ENCODE assay signal across 18 cellular contexts in the genomic region with DNA sequence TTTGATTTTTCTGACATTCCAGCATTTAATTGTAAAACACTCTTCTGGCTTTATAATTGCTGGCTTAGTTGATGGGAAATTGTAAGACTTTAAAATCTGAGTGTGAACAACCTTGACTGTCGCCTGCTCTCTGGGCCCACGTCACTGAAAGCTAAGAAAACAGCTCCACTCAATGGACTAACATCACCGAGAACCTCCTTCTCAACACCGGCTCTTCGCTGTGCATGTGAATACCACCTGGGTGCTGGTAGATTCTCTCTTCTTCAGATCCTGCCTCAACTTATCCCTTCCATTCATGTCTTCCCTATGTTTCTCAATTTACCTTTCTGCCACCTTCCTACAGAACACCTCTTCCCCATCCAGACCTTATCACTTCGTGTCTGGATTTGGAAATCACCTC.
"Had no signal": no experiment of that assay in that cellular context is flagged by ENCODE, and none has a peak within 500 bp of the region (broad histone marks: within the 10 kb centered on the region; RNA-seq: fewer than 3 reads in every experiment).

No MANE protein-coding gene starts in this region.

- ATAC-seq: left ventricle myocardium superior had no signal

- H3K27me3 ChIP-seq: cardiac muscle cell, colonic mucosa, ovary, stomach, uterus had no signal

- H3K4me1 ChIP-seq: colonic mucosa, stomach, uterus had no signal

- H3K27ac ChIP-seq: cardiac muscle cell, colonic mucosa, ovary, stomach, thoracic aorta had no signal

- H3K9me3 ChIP-seq: colonic mucosa, ovary, stomach, thoracic aorta, uterus had no signal

- DNase-seq: activated CD4-positive, alpha-beta T cell treated with anti-CD3 and anti-CD28 coated beads, Interleukin-2, amount 50 U/mL, for 4 hours; activated CD4-positive, CD25-positive, alpha-beta regulatory T cell; activated naive CD4-positive, alpha-beta T cell treated with anti-CD3 and anti-CD28 coated beads, Interleukin-2, amount 50 U/mL, for 16 hours; activated T-cell treated with anti-CD3 and anti-CD28 coated beads for 4 hours; colonic mucosa; islet precursor cell; left ventricle myocardium superior; mesenchymal stem cell; ovary; stimulated activated CD4-positive, alpha-beta T cell treated with anti-CD3 and anti-CD28 coated beads, Interleukin-1b, Interleukin-23, amount 100 ng/mL, for 48 hours; stomach; uterus had no signal

- H3K9me3 Mint-ChIP-seq: neural crest cell had no signal

- H3K27ac Mint-ChIP-seq: activated T-helper 2 cell treated with anti-CD3 and anti-CD28 coated beads, Interferon-gamma antibody, Interleukin-2, Interleukin-4, amounts not matched to agents 10 μg/mL and 5 μg/mL and 100 μg/mL, durations not matched to agents 14 hours and 24 hours and 36 hours had no signal

- H3K4me3 ChIP-seq: cardiac muscle cell, colonic mucosa, ovary, stomach, thoracic aorta, uterus had no signal

- FAIRE-seq: endometrium, TTC549 had no signal

- H3K36me3 ChIP-seq: cardiac muscle cell, colonic mucosa, ovary, stomach, thoracic aorta, uterus had no signal
